Comparison of ENCODE assay signal across 25 cellular contexts in genomic region chr6:51450958-51451357, GRCh38.
DNase-seq lines count a peak whose midpoint lies in the region; ATAC-seq, FAIRE-seq and TF ChIP-seq lines count a peak whose summit lies in the region.
"Had no signal": no experiment of that assay in that cellular context is flagged by ENCODE, and none has a peak within 500 bp of the region (broad histone marks: within the 10 kb centered on the region; RNA-seq: fewer than 3 reads in every experiment).

No MANE protein-coding gene starts in this region.

- FAIRE-seq in GM12878 (lab: Jason Lieb, UNC) = no peak
- FAIRE-seq: A204.1, D721Med, G401.6, GM12892, GM18507 had no signal

- peaks cover 14% of the 10 kb centered on the region; the same call in 2 of the 3 replicates for H3K4me1 Mint-ChIP-seq in GM23338
- H3K4me1 Mint-ChIP-seq in neural progenitor cell = peaks cover 8% of the 10 kb centered on the region
- no peaks in the 10 kb centered on the region for H3K4me1 Mint-ChIP-seq in Caco-2 (ENCODE audit: low read depth, unreplicated experiment)
- H3K4me1 Mint-ChIP-seq in activated naive CD4-positive, alpha-beta T cell treated with anti-CD3 and anti-CD28 coated beads for 36 hours (ENCODE audit: low read depth) = no peaks in the 10 kb centered on the region
- H3K4me1 Mint-ChIP-seq: CD14-positive monocyte; CD4-positive, alpha-beta memory T cell; CD4-positive, CD25-positive, alpha-beta regulatory T cell; CD8-positive, alpha-beta memory T cell had no signal

- 0% methylated on average over 1 of the region's 1 CpG for WGBS in GM12878 (ENCODE audit: insufficient coverage, insufficient replicate concordance, low lambda C conversion rate, missing lambda C conversion rate)

- H3K27me3 ChIP-seq in GM23338 (ENCODE audit: insufficient read depth) = no peaks in the 10 kb centered on the region
- no peaks in the 10 kb centered on the region for H3K27me3 ChIP-seq in GM12878 (replicated peaks in 1 of 2; ENCODE audit: control insufficient read depth in 2 of 2, insufficient read depth in 2 of 2, low read length in 1 of 2)
- H3K27me3 ChIP-seq in neural progenitor cell = no peaks in the 10 kb centered on the region
- no peaks in the 10 kb centered on the region for H3K27me3 ChIP-seq in Caco-2 (replicated peaks; ENCODE audit: control insufficient read depth, insufficient read depth, low read length)
- H3K27me3 ChIP-seq: BE2C, BLaER1 had no signal

- H2AFZ ChIP-seq in GM23338 = no peak overlapping the region
- no peak overlapping the region for H2AFZ ChIP-seq in GM12878 (ENCODE audit: control insufficient read depth, low read depth, low read length)
- H2AFZ ChIP-seq in neural progenitor cell (replicated peaks) = no peak overlapping the region

- no peak for TF ChIP-seq POLR2A in GM12878 (IDR thresholded peaks at IDR 0.05; ENCODE audit: low read depth, low read length)

- no peaks in the 10 kb centered on the region for H3K36me3 ChIP-seq in GM23338 (ENCODE audit: insufficient read depth)
- H3K36me3 ChIP-seq in GM12878 (ENCODE audit: control insufficient read depth in 2 of 2, insufficient read depth in 2 of 2, low read length in 1 of 2) = no peaks in the 10 kb centered on the region
- H3K36me3 ChIP-seq in neural progenitor cell = no peaks in the 10 kb centered on the region
- no peaks in the 10 kb centered on the region for H3K36me3 ChIP-seq in Caco-2 (ENCODE audit: control insufficient read depth, insufficient read depth, low read length)
- H3K36me3 ChIP-seq: BE2C, BLaER1 had no signal

- H3K9ac ChIP-seq in GM12878 (ENCODE audit: control insufficient read depth, insufficient read depth, low read length) (no peak overlapping the region), neural progenitor cell (no peak overlapping the region)
- H3K9ac ChIP-seq: BLaER1 had no signal

- H3K79me2 ChIP-seq in GM23338 (replicated peaks; ENCODE audit: insufficient read depth) (no peaks in the 10 kb centered on the region), GM12878 (ENCODE audit: control insufficient read depth, insufficient read depth, low read length) (no peaks in the 10 kb centered on the region), neural progenitor cell (ENCODE audit: low read depth) (no peaks in the 10 kb centered on the region)

- DNase-seq in GM23338 (ENCODE audit: low spot score) = no peak
- DNase-seq in NCI-H69 (lab: John Stamatoyannopoulos, UW) = peak; percentile 10
- DNase-seq in GM12878 (ENCODE audit: low read depth, low spot score) = no peak
- DNase-seq in neural progenitor cell (ENCODE audit: low spot score) = peak; percentile 14
- no peak for DNase-seq in Caco-2
- DNase-seq in activated naive CD4-positive, alpha-beta T cell treated with anti-CD3 and anti-CD28 coated beads for 36 hours = no peak
- DNase-seq: 8988T; ACHN; BE2C; C1 segment of cervical spinal cord; Calu3; CD4-positive, alpha-beta memory T cell; CD4-positive, CD25-positive, alpha-beta regulatory T cell; CD8-positive, alpha-beta memory T cell; COR-L47; DMS79 treated with DMSO at 0.1 percent for 48 hours; GF-D8 had no signal

- H3K4me3 Mint-ChIP-seq in GM23338 (no peak overlapping the region), neural progenitor cell (no peak overlapping the region), Caco-2 (ENCODE audit: unreplicated experiment) (no peak overlapping the region)
- no peak overlapping the region for H3K4me3 Mint-ChIP-seq in activated naive CD4-positive, alpha-beta T cell treated with anti-CD3 and anti-CD28 coated beads for 36 hours
- H3K4me3 Mint-ChIP-seq: CD14-positive monocyte; CD4-positive, alpha-beta memory T cell; CD4-positive, CD25-positive, alpha-beta regulatory T cell; CD8-positive, alpha-beta memory T cell had no signal

- no peaks in the 10 kb centered on the region for H4K20me1 ChIP-seq in GM23338 (replicated peaks; ENCODE audit: insufficient read depth)
- H4K20me1 ChIP-seq in GM12878 (ENCODE audit: control insufficient read depth, insufficient read depth) = no peaks in the 10 kb centered on the region
- no peaks in the 10 kb centered on the region for H4K20me1 ChIP-seq in neural progenitor cell (ENCODE audit: low read depth)
- H4K20me1 ChIP-seq: BLaER1 had no signal

- BruUV-seq in GM12878 (replicated peaks; lab: Mats Ljungman, UMichigan) (no TSS peak), Caco-2 (replicated peaks; lab: Mats Ljungman, UMichigan) (no TSS peak)

- in situ Hi-C loops in GM12878 (cut with MboI) = no loop called here

- H3K27me3 Mint-ChIP-seq in GM23338 (ENCODE audit: insufficient read depth, low read depth, poor library complexity) (no peaks in the 10 kb centered on the region), neural progenitor cell (ENCODE audit: insufficient read depth, low read depth) (no peaks in the 10 kb centered on the region), Caco-2 (ENCODE audit: insufficient read depth, unreplicated experiment) (peaks cover 4% of the 10 kb centered on the region)
- H3K27me3 Mint-ChIP-seq in activated naive CD4-positive, alpha-beta T cell treated with anti-CD3 and anti-CD28 coated beads for 36 hours (ENCODE audit: low read depth) = no peaks in the 10 kb centered on the region
- H3K27me3 Mint-ChIP-seq: CD4-positive, alpha-beta memory T cell; CD4-positive, CD25-positive, alpha-beta regulatory T cell; CD8-positive, alpha-beta memory T cell had no signal

- H3K9me3 ChIP-seq in GM12878 (replicated peaks; ENCODE audit: control insufficient read depth, insufficient read depth, low read length) (no peaks in the 10 kb centered on the region), neural progenitor cell (ENCODE audit: low read depth) (no peaks in the 10 kb centered on the region), Caco-2 (no peaks in the 10 kb centered on the region)
- H3K9me3 ChIP-seq: BE2C, BLaER1 had no signal

- H3K9me3 Mint-ChIP-seq in GM23338 (no peaks in the 10 kb centered on the region; the same call in 2 of the 3 replicates), neural progenitor cell (no peaks in the 10 kb centered on the region), Caco-2 (ENCODE audit: unreplicated experiment) (no peaks in the 10 kb centered on the region)
- peaks cover 2% of the 10 kb centered on the region for H3K9me3 Mint-ChIP-seq in activated naive CD4-positive, alpha-beta T cell treated with anti-CD3 and anti-CD28 coated beads for 36 hours

- POLR2A ChIA-PET in GM12878 (lab: Charles Lee) = no interaction called here
- POLR2A ChIA-PET in Caco-2 (lab: Charles Lee) = no interaction called here

- H3F3A ChIP-seq in GM23338 (replicated peaks; ENCODE audit: low read depth) (no peaks in the 10 kb centered on the region), neural progenitor cell (ENCODE audit: low read depth) (no peaks in the 10 kb centered on the region)

- H3K9me2 ChIP-seq in GM23338 (ENCODE audit: insufficient read depth) = peaks cover 2% of the 10 kb centered on the region; the same call in 1 of the 2 replicates

- H3K4me2 ChIP-seq in GM23338 (no peak overlapping the region), GM12878 (ENCODE audit: control insufficient read depth, insufficient read depth) (no peak overlapping the region), neural progenitor cell (no peak overlapping the region)
- H3K4me2 ChIP-seq: BLaER1 had no signal

- H3K27ac Mint-ChIP-seq in GM23338 = no peak overlapping the region
- no peak overlapping the region for H3K27ac Mint-ChIP-seq in neural progenitor cell
- H3K27ac Mint-ChIP-seq in Caco-2 (ENCODE audit: unreplicated experiment) = no peak overlapping the region
- H3K27ac Mint-ChIP-seq in activated naive CD4-positive, alpha-beta T cell treated with anti-CD3 and anti-CD28 coated beads for 36 hours = no peak overlapping the region
- H3K27ac Mint-ChIP-seq: CD14-positive monocyte; CD4-positive, alpha-beta memory T cell; CD4-positive, CD25-positive, alpha-beta regulatory T cell; CD8-positive, alpha-beta memory T cell had no signal

- no peak for TF ChIP-seq CTCF in GM23338 (conservative IDR thresholded peaks at IDR 0.05; ENCODE audit: low read depth in 2 of 2)
- TF ChIP-seq CTCF in GM12878 (IDR thresholded peaks at IDR 0.05 in 2 of 3, conservative IDR thresholded peaks at IDR 0.05 in 1 of 3; ENCODE audit: control insufficient read depth in 2 of 3, extremely low read depth in 1 of 3, insufficient read depth in 1 of 3, low read depth in 3 of 3, low read length in 3 of 3) = no peak
- no peak for TF ChIP-seq CTCF in neural progenitor cell (IDR thresholded peaks at IDR 0.05)
- TF ChIP-seq CTCF in Caco-2 (IDR thresholded peaks at IDR 0.05; ENCODE audit: insufficient read depth in 1 of 2, low read depth in 1 of 2, low read length in 1 of 2, severe bottlenecking in 1 of 2, unreplicated experiment in 1 of 2) = no peak

- H3K4me3 ChIP-seq in GM23338 (no peak overlapping the region), GM12878 (no peak overlapping the region), neural progenitor cell (no peak overlapping the region), Caco-2 (ENCODE audit: low read depth, low read length) (no peak overlapping the region)
- H3K4me3 ChIP-seq: BLaER1 had no signal

- CTCF ChIA-PET in GM12878 (lab: Yijun Ruan, JAX) (interaction anchor here (1.3 to 2.6 kb wide), 2 partner anchors 12 to 47 kb away, joined by 3 to 8 read pairs; no protein-coding TSS in a partner anchor), Caco-2 (lab: Charles Lee) (no interaction called here)
- CTCF ChIA-PET in activated naive CD4-positive, alpha-beta T cell treated with anti-CD3 and anti-CD28 coated beads for 36 hours (lab: Charles Lee) = interaction anchor here (0.7 kb wide), 1 partner anchor 165 kb away, joined by 3 read pairs; no protein-coding TSS in a partner anchor

- H3K4me1 ChIP-seq in GM23338 (ENCODE audit: insufficient read depth) (no peaks in the 10 kb centered on the region), GM12878 (ENCODE audit: control insufficient read depth, insufficient read depth, low read length) (no peaks in the 10 kb centered on the region), neural progenitor cell (peaks cover 28% of the 10 kb centered on the region), Caco-2 (no peaks in the 10 kb centered on the region)
- H3K4me1 ChIP-seq: BE2C, BLaER1 had no signal

- intact Hi-C loops in GM12878 (cut with micrococcal nuclease; ENCODE audit: unreplicated experiment) = loop anchor here (10.0 kb wide), 1 partner anchor 486 kb away; no protein-coding TSS in a partner anchor
- intact Hi-C loops in Caco-2 (cut with micrococcal nuclease; ENCODE audit: unreplicated experiment) = no loop called here
- intact Hi-C loops in activated naive CD4-positive, alpha-beta T cell treated with anti-CD3 and anti-CD28 coated beads for 36 hours (cut with micrococcal nuclease) = no loop called here

- no peak for TF ChIP-seq EP300 in GM12878 (IDR thresholded peaks at IDR 0.05; ENCODE audit: borderline replicate concordance in 1 of 2, control insufficient read depth in 1 of 2, low read depth in 2 of 2, low read length in 2 of 2)

- no peak for TF ChIP-seq RAD21 in GM12878 (IDR thresholded peaks at IDR 0.05; ENCODE audit: insufficient read depth, low read depth, low read length)

- peak; percentile 50; the same call in 2 of the 3 replicates for ATAC-seq in GM23338
- peak; percentile 64 for ATAC-seq in GM12878
- ATAC-seq in GM19455 (IDR thresholded peaks at IDR 0.05; ENCODE audit: unreplicated experiment) = no peak

- RAD21 ChIA-PET in GM12878 (lab: Charles Lee; ENCODE audit: unreplicated experiment) = interaction anchor here (0.9 kb wide), 1 partner anchor 9 kb away, joined by 3 read pairs; no protein-coding TSS in a partner anchor

- H3K36me3 Mint-ChIP-seq in GM23338 (ENCODE audit: low read depth) = no peaks in the 10 kb centered on the region
- H3K36me3 Mint-ChIP-seq in neural progenitor cell = no peaks in the 10 kb centered on the region
- no peaks in the 10 kb centered on the region for H3K36me3 Mint-ChIP-seq in Caco-2 (ENCODE audit: insufficient read depth, unreplicated experiment)
- no peaks in the 10 kb centered on the region for H3K36me3 Mint-ChIP-seq in activated naive CD4-positive, alpha-beta T cell treated with anti-CD3 and anti-CD28 coated beads for 36 hours (ENCODE audit: low read depth)
- H3K36me3 Mint-ChIP-seq: CD14-positive monocyte; CD4-positive, alpha-beta memory T cell; CD4-positive, CD25-positive, alpha-beta regulatory T cell; CD8-positive, alpha-beta memory T cell had no signal

- H3K27ac ChIP-seq in GM23338 (ENCODE audit: low read depth) (no peak overlapping the region), GM12878 (ENCODE audit: control insufficient read depth, insufficient read depth) (no peak overlapping the region), neural progenitor cell (no peak overlapping the region)
- H3K27ac ChIP-seq: BLaER1 had no signal

- SMC1A ChIA-PET in GM12878 (lab: Charles Lee; ENCODE audit: uncharacterized antibody, unreplicated experiment) = interaction anchor here (0.5 to 2.0 kb wide), 6 partner anchors 10 to 139 kb away, joined by 3 to 14 read pairs (median 4); no protein-coding TSS in a partner anchor

Comparison
In these comparisons a context has a peak if more than half of its experiments do, and no peak if none do; other contexts are left out.
1. DNase-seq: peak in NCI-H69 (single experiment) and neural progenitor cell (single experiment); none in GM23338 (single experiment), GM12878 (single experiment), Caco-2 (0 of 2) and activated naive CD4-positive, alpha-beta T cell treated with anti-CD3 and anti-CD28 coated beads for 36 hours (single experiment).